In genomic region chr9:78017294-78017693, GRCh38 we compare ENCODE assay signal across 21 cellular contexts. TPM values are rescaled to one million over a fixed set of nuclear protein-coding genes. Genes with fewer than 3 reads are reported as not detected.
DNase-seq lines count a peak whose midpoint lies in the region; ATAC-seq and TF ChIP-seq lines count a peak whose summit lies in the region.
"Had no signal": no experiment of that assay in that cellular context is flagged by ENCODE, and none has a peak within 500 bp of the region (broad histone marks: within the 10 kb centered on the region; RNA-seq: fewer than 3 reads in every experiment).

No MANE protein-coding gene starts in this region.

- no peak overlapping the region for H3K4me3 Mint-ChIP-seq in activated naive CD8-positive, alpha-beta T cell
- H3K4me3 Mint-ChIP-seq in activated naive CD8-positive, alpha-beta T cell treated with anti-CD3 and anti-CD28 coated beads, Interleukin-2, amount 50 U/mL, for 24 hours = no peak overlapping the region
- no peak overlapping the region for H3K4me3 Mint-ChIP-seq in endothelial cell (ENCODE audit: unreplicated experiment)

- DNase-seq in activated naive CD8-positive, alpha-beta T cell treated with anti-CD3 and anti-CD28 coated beads, Interleukin-2, amount 50 U/mL, for 24 hours = no peak
- DNase-seq in SK-N-MC (ENCODE audit: low read depth, low spot score) = no peak
- DNase-seq in endothelial cell (ENCODE audit: low spot score) = no peak
- DNase-seq in activated gamma-delta T cell treated with Interleukin-2 at 50 U/mL for 16 hours = no peak
- no peak for DNase-seq in dedifferentiated amniotic fluid mesenchymal stem cell (ENCODE audit: extremely low spot score)
- DNase-seq in NAMALWA (ENCODE audit: low spot score) = no peak
- DNase-seq: DMS53, GF-D8, H7, KBM-7, NCI-H1105, NCI-H146, NCI-H2029 treated with DMSO at 0.1 percent for 48 hours, NCI-H345, NCI-H524, NCI-H82 had no signal

- no peak for ATAC-seq in activated naive CD8-positive, alpha-beta T cell treated with anti-CD3 and anti-CD28 coated beads, Interleukin-2, amount 50 U/mL, for 24 hours
- ATAC-seq: HepG2, Panc1 had no signal

- H3K9ac ChIP-seq in SK-N-MC (ENCODE audit: insufficient read length) = no peak overlapping the region

- H3K9me3 Mint-ChIP-seq in activated naive CD8-positive, alpha-beta T cell (ENCODE audit: low read depth) = no peaks in the 10 kb centered on the region
- H3K9me3 Mint-ChIP-seq in activated naive CD8-positive, alpha-beta T cell treated with anti-CD3 and anti-CD28 coated beads, Interleukin-2, amount 50 U/mL, for 24 hours = no peaks in the 10 kb centered on the region
- no peaks in the 10 kb centered on the region for H3K9me3 Mint-ChIP-seq in endothelial cell (ENCODE audit: unreplicated experiment)

- H3K27me3 Mint-ChIP-seq in activated naive CD8-positive, alpha-beta T cell = no peaks in the 10 kb centered on the region
- no peaks in the 10 kb centered on the region for H3K27me3 Mint-ChIP-seq in activated naive CD8-positive, alpha-beta T cell treated with anti-CD3 and anti-CD28 coated beads, Interleukin-2, amount 50 U/mL, for 24 hours
- no peaks in the 10 kb centered on the region for H3K27me3 Mint-ChIP-seq in endothelial cell (ENCODE audit: unreplicated experiment)

- peaks cover 39% of the 10 kb centered on the region for H3K4me1 Mint-ChIP-seq in activated naive CD8-positive, alpha-beta T cell (ENCODE audit: low read depth)
- peaks cover 31% of the 10 kb centered on the region for H3K4me1 Mint-ChIP-seq in activated naive CD8-positive, alpha-beta T cell treated with anti-CD3 and anti-CD28 coated beads, Interleukin-2, amount 50 U/mL, for 24 hours
- H3K4me1 Mint-ChIP-seq in endothelial cell (ENCODE audit: unreplicated experiment) = peaks cover 58% of the 10 kb centered on the region

- H3K36me3 Mint-ChIP-seq in activated naive CD8-positive, alpha-beta T cell = peaks cover 8% of the 10 kb centered on the region
- H3K36me3 Mint-ChIP-seq in activated naive CD8-positive, alpha-beta T cell treated with anti-CD3 and anti-CD28 coated beads, Interleukin-2, amount 50 U/mL, for 24 hours (ENCODE audit: low read depth) = peaks cover 5% of the 10 kb centered on the region
- H3K36me3 Mint-ChIP-seq in endothelial cell (ENCODE audit: low read depth, unreplicated experiment) = peaks cover 3% of the 10 kb centered on the region

- peak overlapping the region; percentile 12; the same call in 1 of the 2 replicates for H3K4me3 ChIP-seq in SK-N-MC

- H3K27ac Mint-ChIP-seq in activated naive CD8-positive, alpha-beta T cell = peak overlapping the region; percentile 46
- no peak overlapping the region for H3K27ac Mint-ChIP-seq in activated naive CD8-positive, alpha-beta T cell treated with anti-CD3 and anti-CD28 coated beads, Interleukin-2, amount 50 U/mL, for 24 hours
- peak overlapping the region; percentile 86 for H3K27ac Mint-ChIP-seq in endothelial cell (ENCODE audit: unreplicated experiment)

- H3K9me3 ChIP-seq in SK-N-MC (ENCODE audit: low read depth, low read length) = no peaks in the 10 kb centered on the region

- peaks cover 7% of the 10 kb centered on the region; the same call in 1 of the 2 replicates for H3K36me3 ChIP-seq in SK-N-MC (ENCODE audit: insufficient read depth, low read length)

- H3K27ac ChIP-seq in SK-N-MC = peak overlapping the region; percentile 54; the same call in 1 of the 2 replicates
- H3K27ac ChIP-seq: C4-2B, HL-60 had no signal

- TF ChIP-seq CTCF in endothelial cell (IDR thresholded peaks at IDR 0.05; ENCODE audit: unreplicated experiment) = no peak

RNA-seq across cellular contexts. Expression of gene GNAQ, which starts 14.3 kb away (rescaled TPM):
- total RNA-seq in endothelial cell (ENCODE audit: unreplicated experiment) = 94.6 TPM
